ENCODE assay signal across 8 cellular contexts in genomic region chr12:49058366-49059062, GRCh38. TPM values are rescaled to one million over a fixed set of nuclear protein-coding genes. Genes with fewer than 3 reads are reported as not detected.
DNase-seq lines count a peak whose midpoint lies in the region; ATAC-seq, FAIRE-seq and TF ChIP-seq lines count a peak whose summit lies in the region.

No MANE protein-coding gene starts in this region.

- H3K27ac ChIP-seq in astrocyte (ENCODE audit: low read depth, low read length) (peak overlapping the region; percentile 98), lower lobe of right lung (peak overlapping the region; percentile 98), upper lobe of left lung (peak overlapping the region; percentile 95 to 100 (median 98))

- H3K36me3 Mint-ChIP-seq in activated naive CD4-positive, alpha-beta T cell treated with anti-CD3 and anti-CD28 coated beads, Interleukin-2, amount 50 U/mL, for 24 hours = peaks cover 5% of the 10 kb centered on the region
- H3K36me3 Mint-ChIP-seq in astrocyte (ENCODE audit: low read depth, unreplicated experiment) = peaks cover 14% of the 10 kb centered on the region

- peak overlapping the region; percentile 92 for H3K4me3 ChIP-seq in astrocyte (ENCODE audit: insufficient read depth, low read depth, low read length)
- peak overlapping the region; percentile 95 for H3K4me3 ChIP-seq in lower lobe of right lung
- peak overlapping the region; percentile 64 to 98 (median 92) for H3K4me3 ChIP-seq in upper lobe of left lung

- H3K79me2 ChIP-seq in astrocyte (ENCODE audit: insufficient read depth, low read length) = peaks cover 78% of the 10 kb centered on the region

- no peak overlapping the region for H2AFZ ChIP-seq in astrocyte (ENCODE audit: low read depth, low read length)

- H3K9me3 Mint-ChIP-seq in activated naive CD4-positive, alpha-beta T cell treated with anti-CD3 and anti-CD28 coated beads, Interleukin-2, amount 50 U/mL, for 24 hours = no peaks in the 10 kb centered on the region
- H3K9me3 Mint-ChIP-seq in astrocyte (ENCODE audit: unreplicated experiment) = no peaks in the 10 kb centered on the region

- TF ChIP-seq CTCF in astrocyte (IDR thresholded peaks at IDR 0.05; ENCODE audit: insufficient read depth, low read depth, low read length) (no peak), lower lobe of right lung (IDR thresholded peaks at IDR 0.05) (no peak), upper lobe of left lung (IDR thresholded peaks at IDR 0.05) (no peak)

- TF ChIP-seq POLR2A in upper lobe of left lung (IDR thresholded peaks at IDR 0.05) = no peak

- H3K4me2 ChIP-seq in astrocyte (ENCODE audit: low read length) = peak overlapping the region; percentile 99

- no peak for DNase-seq in activated naive CD4-positive, alpha-beta T cell treated with Interleukin-2 at 50 U/mL for 16 hours
- DNase-seq in astrocyte (ENCODE audit: low read depth) = no peak
- DNase-seq in lower lobe of right lung = no peak
- DNase-seq in upper lobe of left lung = no peak
- DNase-seq in stimulated activated CD4-positive, alpha-beta T cell treated with anti-CD3 and anti-CD28 coated beads, Interleukin-4, amount 100 ng/mL, for 24 hours = no peak
- no peak for DNase-seq in NCI-H774 (lab: John Stamatoyannopoulos, UW)
- DNase-seq in NCI-H1694 treated with DMSO at 0.1 percent for 48 hours (lab: John Stamatoyannopoulos, UW) = no peak

- H3K4me1 ChIP-seq in astrocyte (ENCODE audit: insufficient read depth, low read length) = peaks cover 41% of the 10 kb centered on the region
- H3K4me1 ChIP-seq in lower lobe of right lung = peaks cover 48% of the 10 kb centered on the region
- H3K4me1 ChIP-seq in upper lobe of left lung = peaks cover 36 to 56% (median 44%) of the 10 kb centered on the region in 4 donors

- H3K9me3 ChIP-seq in astrocyte (ENCODE audit: insufficient read depth, low read depth, low read length) = no peaks in the 10 kb centered on the region
- H3K9me3 ChIP-seq in lower lobe of right lung = no peaks in the 10 kb centered on the region
- no peaks in the 10 kb centered on the region for H3K9me3 ChIP-seq in upper lobe of left lung

- H4K20me1 ChIP-seq in astrocyte (ENCODE audit: insufficient read depth, low read length) = peaks cover 62% of the 10 kb centered on the region

- FAIRE-seq in astrocyte (lab: Jason Lieb, UNC) = no peak

- H3K4me1 Mint-ChIP-seq in activated naive CD4-positive, alpha-beta T cell treated with anti-CD3 and anti-CD28 coated beads, Interleukin-2, amount 50 U/mL, for 24 hours = peaks cover 58% of the 10 kb centered on the region
- H3K4me1 Mint-ChIP-seq in astrocyte (ENCODE audit: low read depth, unreplicated experiment) = peaks cover 33% of the 10 kb centered on the region

- peak overlapping the region; percentile 95 for H3K27ac Mint-ChIP-seq in activated naive CD4-positive, alpha-beta T cell treated with anti-CD3 and anti-CD28 coated beads, Interleukin-2, amount 50 U/mL, for 24 hours
- peak overlapping the region; percentile 94 for H3K27ac Mint-ChIP-seq in astrocyte (ENCODE audit: unreplicated experiment)

- WGBS in upper lobe of left lung, 2 donors = 3 to 11% methylated on average over 5 of the region's 5 CpGs

- intact Hi-C loops in lower lobe of right lung (cut with DNase I) = no loop called here

- H3K9ac ChIP-seq in astrocyte (ENCODE audit: low read length) = peak overlapping the region; percentile 97

- no peaks in the 10 kb centered on the region for H3K27me3 Mint-ChIP-seq in activated naive CD4-positive, alpha-beta T cell treated with anti-CD3 and anti-CD28 coated beads, Interleukin-2, amount 50 U/mL, for 24 hours
- H3K27me3 Mint-ChIP-seq in astrocyte (ENCODE audit: low read depth, unreplicated experiment) = no peaks in the 10 kb centered on the region

- no peak for ATAC-seq in lower lobe of right lung
- ATAC-seq in upper lobe of left lung (ENCODE audit: low FRiP score in 2 of 2) = no peak

- H3K27me3 ChIP-seq in astrocyte (ENCODE audit: insufficient read depth, low read length) = no peaks in the 10 kb centered on the region
- H3K27me3 ChIP-seq in lower lobe of right lung (ENCODE audit: low read depth) = no peaks in the 10 kb centered on the region
- H3K27me3 ChIP-seq in upper lobe of left lung = no peaks in the 10 kb centered on the region

- TF ChIP-seq EP300 in upper lobe of left lung (IDR thresholded peaks at IDR 0.05) = no peak

- H3K36me3 ChIP-seq in astrocyte (ENCODE audit: insufficient read depth, low read length) = peaks cover 17% of the 10 kb centered on the region
- peaks cover 20% of the 10 kb centered on the region for H3K36me3 ChIP-seq in lower lobe of right lung
- H3K36me3 ChIP-seq in upper lobe of left lung = peaks cover 7 to 18% (median 15%) of the 10 kb centered on the region in 4 donors

- peak overlapping the region; percentile 95 for H3K4me3 Mint-ChIP-seq in activated naive CD4-positive, alpha-beta T cell treated with anti-CD3 and anti-CD28 coated beads, Interleukin-2, amount 50 U/mL, for 24 hours
- H3K4me3 Mint-ChIP-seq in astrocyte (ENCODE audit: unreplicated experiment) = peak overlapping the region; percentile 98

RNA-seq across cellular contexts. Expression of gene KMT2D, which starts 2.1 kb away (rescaled TPM):
- total RNA-seq in astrocyte (81.7 and 86.9 TPM in 2 replicates), lower lobe of right lung (114 TPM), upper lobe of left lung (100 to 1,000 TPM in 5 of 6 donors, 10 to 100 TPM in 1; 91.5 to 250 (median 112) TPM)

RNA-seq across cellular contexts. Expression of gene RHEBL1, which starts 11.3 kb away (rescaled TPM):
- total RNA-seq in astrocyte = 1.3 and 1.9 TPM in 2 replicates
- 1.5 TPM for total RNA-seq in lower lobe of right lung
- 1 to 10 TPM in 2 of 6 donors, under 1 TPM in 2, not detected in 2; 0.97 to 1.4 (median 1.2) TPM for total RNA-seq in upper lobe of left lung

RNA-seq across cellular contexts. Expression of gene DHH, which starts 36.1 kb away (rescaled TPM):
- total RNA-seq in astrocyte (0.05 and 0.16 TPM in 2 replicates), lower lobe of right lung (1.5 TPM), upper lobe of left lung (1 to 10 TPM in 2 of 6 donors, under 1 TPM in 3, not detected in 1; 0.39 to 3.1 (median 0.76) TPM)

RNA-seq across cellular contexts. Expression of gene PRKAG1, which starts 39.9 kb away (rescaled TPM):
- total RNA-seq in astrocyte (47.1 and 49.6 TPM in 2 replicates), lower lobe of right lung (49.2 TPM), upper lobe of left lung (10 to 100 TPM; 25.1 to 56.5 (median 42.0) TPM)

RNA-seq across cellular contexts. Expression of gene LMBR1L, which starts 52.1 kb away (rescaled TPM):
- 58.7 and 61.0 TPM in 2 replicates for total RNA-seq in astrocyte
- 61.7 TPM for total RNA-seq in lower lobe of right lung
- 100 to 1,000 TPM in 1 of 6 donors, 10 to 100 TPM in 5; 20.4 to 108 (median 57.7) TPM for total RNA-seq in upper lobe of left lung
